Comparison of ENCODE assay signal across 8 cellular contexts in the genomic region with DNA sequence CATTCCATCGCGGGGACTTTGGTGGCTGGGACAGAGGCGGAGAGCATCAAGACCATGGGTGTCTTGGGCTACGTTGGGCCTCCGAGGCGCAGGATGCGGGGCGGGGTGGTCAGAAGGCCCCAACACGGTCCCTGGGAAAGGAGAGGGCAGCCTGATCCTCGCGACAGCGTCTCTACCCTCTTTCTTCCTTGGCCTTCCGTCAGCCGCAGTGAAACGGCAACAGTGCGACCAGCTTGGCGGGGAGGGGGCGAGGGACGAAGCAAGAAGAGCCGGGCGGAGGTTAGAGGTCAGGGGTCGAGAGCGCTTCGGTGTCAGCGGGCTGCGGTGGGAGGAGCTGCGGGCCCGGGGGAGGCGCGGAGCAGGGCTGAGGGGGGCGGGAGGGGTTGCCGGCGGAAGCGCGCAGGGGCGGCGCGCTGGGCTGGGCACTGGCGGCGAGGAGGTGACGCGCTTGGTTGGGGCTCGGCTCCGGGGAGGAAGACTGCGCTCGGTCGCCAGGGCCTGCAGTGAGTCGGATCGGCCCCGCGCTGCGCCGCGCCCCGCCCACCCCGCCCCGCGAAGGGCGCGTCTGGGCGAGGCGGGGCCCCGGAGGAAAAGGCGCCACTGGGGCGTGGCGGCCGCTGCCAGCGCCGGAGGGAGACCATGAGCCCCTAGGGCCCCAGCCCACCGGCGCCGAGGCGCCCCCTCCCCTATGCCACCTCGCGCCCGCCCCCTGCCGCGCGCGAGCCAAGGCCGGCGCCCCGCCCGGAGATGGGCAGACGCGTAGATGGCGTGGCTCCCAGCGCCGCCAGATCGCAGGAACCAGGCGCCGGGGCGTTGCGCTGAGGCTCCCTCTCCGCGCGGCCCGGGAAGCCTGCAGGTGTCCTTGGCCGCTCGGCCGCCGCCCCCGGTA. TPM values are rescaled to one million over a fixed set of nuclear protein-coding genes. Genes with fewer than 3 reads are reported as not detected.
DNase-seq lines count a peak whose midpoint lies in the region; ATAC-seq, FAIRE-seq and TF ChIP-seq lines count a peak whose summit lies in the region.

TSS of gene KCNC4 (plus strand) at position 600 of the 889 bp plus-strand sequence. CDS start 1,186 bp downstream, outside the sequence.

- DNase-seq in A549 (ENCODE audit: low read depth in 1 of 2, low spot score in 1 of 2) (peak; percentile 58 to 81), NCI-H2227 treated with DMSO at 0.1 percent for 48 hours (lab: John Stamatoyannopoulos, UW) (peak; percentile 70), keratinocyte (ENCODE audit: low read depth, low spot score) (no peak)
- DNase-seq in central memory CD8-positive, alpha-beta T cell (ENCODE audit: low spot score in 2 of 2) = peak; percentile 66 to 85
- DNase-seq in stimulated activated CD4-positive, alpha-beta T cell treated with anti-CD3 and anti-CD28 coated beads, Interleukin-12 subunit alpha, Interleukin-12 subunit beta, amount 100 ng/mL, for 48 hours (ENCODE audit: low read depth in 2 of 3, low spot score in 1 of 3) = peak; percentile 79 to 86 (median 80)

- H4K20me1 ChIP-seq in keratinocyte (ENCODE audit: control insufficient read depth, extremely low read depth, insufficient read depth, low read length) = no peaks in the 10 kb centered on the region

- no peaks in the 10 kb centered on the region for H3K36me3 ChIP-seq in keratinocyte (ENCODE audit: control insufficient read depth in 2 of 2, extremely low read depth in 1 of 2, insufficient read depth in 2 of 2, low read length in 2 of 2)

- H3K4me1 ChIP-seq in A549 (peaks cover 4% of the 10 kb centered on the region; the same call in 2 of the 3 replicates), keratinocyte (ENCODE audit: control insufficient read depth, extremely low read depth, insufficient read depth, low read length) (peaks cover 10% of the 10 kb centered on the region)

- H3K27ac ChIP-seq in A549 (peak within 1 kb of the TSS; percentile 83 to 94), keratinocyte (ENCODE audit: control insufficient read depth, insufficient read depth, low read length) (no peak within 1 kb of the TSS)

- WGBS in A549 (ENCODE audit: missing lambda C conversion rate) = 45% methylated on average over 11 of the region's 103 CpGs

- H3K9me3 ChIP-seq in A549 (no peaks in the 10 kb centered on the region), keratinocyte (ENCODE audit: control insufficient read depth, low read depth, low read length) (no peaks in the 10 kb centered on the region)

- H3K4me3 ChIP-seq in A549 (peak within 1 kb of the TSS; percentile 77), keratinocyte (ENCODE audit: control insufficient read depth in 2 of 3, extremely low read depth in 1 of 3, insufficient read depth in 2 of 3, low read depth in 1 of 3, low read length in 3 of 3) (peak within 1 kb of the TSS; percentile 51 to 70 (median 65))

- H3K9me1 ChIP-seq in keratinocyte (ENCODE audit: control insufficient read depth, extremely low read depth, insufficient read depth, low read length) = no peaks in the 10 kb centered on the region

- CTCF ChIA-PET in A549 (lab: Yijun Ruan, JAX) = interaction anchor here (0.8 to 16.7 kb wide), 11 partner anchors 10 to 293 kb away, joined by 3 to 354 read pairs (median 20); partner anchors contain the start of gene PROK1

- H3K9ac ChIP-seq in keratinocyte (ENCODE audit: control insufficient read depth, extremely low read depth, insufficient read depth, low read length) = peak within 1 kb of the TSS; percentile 52

- no peaks in the 10 kb centered on the region for H3K9me3 Mint-ChIP-seq in central memory CD8-positive, alpha-beta T cell

- TF ChIP-seq EP300 in A549 (IDR thresholded peaks at IDR 0.05) = no peak

- ATAC-seq in A549 = peak; percentile 84 to 91
- peak; percentile 81 for ATAC-seq in GM18520 (IDR thresholded peaks at IDR 0.05; ENCODE audit: unreplicated experiment)
- ATAC-seq in HG03066 (IDR thresholded peaks at IDR 0.05; ENCODE audit: low read depth, unreplicated experiment) = peak; percentile 83
- ATAC-seq in activated CD4-positive, CD25-positive, alpha-beta regulatory T cell treated with anti-CD3 and anti-CD28 coated beads, Interleukin-2, amount 50 U/mL, for 24 hours = peak; percentile 93
- ATAC-seq in central memory CD8-positive, alpha-beta T cell (replicated peaks; ENCODE audit: extremely low read depth, poor library complexity, severe bottlenecking) = peak; percentile 94

- no peak for TF ChIP-seq POLR2A in A549 (IDR thresholded peaks at IDR 0.05; ENCODE audit: low read length)

- no peak for TF ChIP-seq RAD21 in A549 (conservative IDR thresholded peaks at IDR 0.05 in 1 of 2, IDR thresholded peaks at IDR 0.05 in 1 of 2)

- H3K4me2 ChIP-seq in A549 (peak within 1 kb of the TSS; percentile 97), keratinocyte (ENCODE audit: control insufficient read depth, extremely low read depth, insufficient read depth, low read depth, low read length) (peak within 1 kb of the TSS; percentile 93)

- peaks cover 11% of the 10 kb centered on the region for H3K36me3 Mint-ChIP-seq in central memory CD8-positive, alpha-beta T cell (ENCODE audit: insufficient read depth)

- H3K4me3 Mint-ChIP-seq in central memory CD8-positive, alpha-beta T cell = peak within 1 kb of the TSS; percentile 92

- POLR2A ChIA-PET in A549 (lab: Yijun Ruan, JAX) = interaction anchor here (1.2 kb wide), 1 partner anchor 128 kb away, joined by 4 read pairs; the partner anchor contains the start of gene RBM15

- FAIRE-seq in A549 (lab: Jason Lieb, UNC) (no peak), keratinocyte (lab: Jason Lieb, UNC) (no peak)

- H3K27ac Mint-ChIP-seq in central memory CD8-positive, alpha-beta T cell (ENCODE audit: low read depth) = peak within 1 kb of the TSS; percentile 93

- no peaks in the 10 kb centered on the region for H3K27me3 ChIP-seq in keratinocyte (ENCODE audit: control insufficient read depth, extremely low read depth, insufficient read depth, low read length)

- peaks cover 34% of the 10 kb centered on the region for H3K4me1 Mint-ChIP-seq in central memory CD8-positive, alpha-beta T cell

- peak within 1 kb of the TSS; percentile 84 for H2AFZ ChIP-seq in keratinocyte (ENCODE audit: control insufficient read depth, low read length)

- dilution Hi-C loops in keratinocyte (cut with MboI; ENCODE audit: extremely low pct_ligation_motif_present, low sequenced_read_pairs) = no loop called here

- no peak for TF ChIP-seq CTCF in A549 (IDR thresholded peaks at IDR 0.05)
- TF ChIP-seq CTCF in keratinocyte (optimal IDR thresholded peaks at IDR 0.05 in 1 of 3, IDR thresholded peaks at IDR 0.05 in 1 of 3, conservative IDR thresholded peaks at IDR 0.05 in 1 of 3; ENCODE audit: extremely low read depth in 1 of 3, insufficient read depth in 2 of 3, low read length in 3 of 3) = no peak

- no peaks in the 10 kb centered on the region for H3K27me3 Mint-ChIP-seq in central memory CD8-positive, alpha-beta T cell

- no peaks in the 10 kb centered on the region for H3K79me2 ChIP-seq in keratinocyte (ENCODE audit: control insufficient read depth, insufficient read depth, low read length)

TF ChIP-seq in A549, 52 proteins besides CTCF, POLR2A, EP300 and RAD21 (continues in another document):
- TF ChIP-seq HES2 (IDR thresholded peaks at IDR 0.05) (no peak), BCL3 (IDR thresholded peaks at IDR 0.05) (no peak), BHLHE40 (IDR thresholded peaks at IDR 0.05; ENCODE audit: low read depth, low read length) (no peak), MYC (IDR thresholded peaks at IDR 0.05; ENCODE audit: borderline replicate concordance, low read length) (no peak), PHF8 (IDR thresholded peaks at IDR 0.05; ENCODE audit: borderline replicate concordance, low read depth) (no peak), CHD4 (IDR thresholded peaks at IDR 0.05; ENCODE audit: borderline replicate concordance) (no peak), CHD2 (IDR thresholded peaks at IDR 0.05; ENCODE audit: low read length, partially characterized antibody) (no peak)
- TF ChIP-seq, protein P1, sequence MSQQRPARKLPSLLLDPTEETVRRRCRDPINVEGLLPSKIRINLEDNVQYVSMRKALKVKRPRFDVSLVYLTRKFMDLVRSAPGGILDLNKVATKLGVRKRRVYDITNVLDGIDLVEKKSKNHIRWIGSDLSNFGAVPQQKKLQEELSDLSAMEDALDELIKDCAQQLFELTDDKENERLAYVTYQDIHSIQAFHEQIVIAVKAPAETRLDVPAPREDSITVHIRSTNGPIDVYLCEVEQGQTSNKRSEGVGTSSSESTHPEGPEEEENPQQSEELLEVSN (IDR thresholded peaks at IDR 0.05; ENCODE audit: borderline replicate concordance, low read depth) = no peak

RNA-seq across cellular contexts. Expression of gene KCNC4, which starts in this region (rescaled TPM):
- polyA plus RNA-seq in A549 (2011; rRNA removed) (1.1 and 1.8 TPM in 2 replicates), A549 (2017; fragmentation: RNase III; extraction: RNeasy Plus Mini Kit Qiagen cat#74134 plus additional on column Dnase treatment) (2.2 to 2.4 TPM (median 2.2 TPM) in 3 replicates), keratinocyte (1.3 to 2.8 TPM (median 2.2 TPM) in 3 replicates)
- polyA plus RNA-seq in A549 (2012; cell fraction: cytosol; rRNA removed) = 2.6 and 4.0 TPM in 2 replicates
- polyA plus RNA-seq in A549 (2012; cell fraction: nucleus; rRNA removed) = 6.8 and 9.0 TPM in 2 replicates
- 3.5 and 3.6 TPM in 2 replicates for polyA minus RNA-seq in A549 (2011; rRNA and poly(A)+ RNA removed)
- 1.2 TPM for polyA plus RNA-seq in keratinocyte (2011; ENCODE audit: low read depth)
- polyA plus RNA-seq in keratinocyte (2011; cell fraction: cytosol; rRNA removed) = 1.8 and 2.4 TPM in 2 replicates
- polyA plus RNA-seq in keratinocyte (2011; cell fraction: nucleus; rRNA removed) = 7.5 and 8.0 TPM in 2 replicates
- polyA plus RNA-seq in keratinocyte (2012; ENCODE audit: low replicate concordance) = 1.8 and 4.9 TPM in 2 replicates
- 3.7 to 11.0 TPM (median 4.6 TPM) in 3 replicates for polyA minus RNA-seq in keratinocyte
- polyA minus RNA-seq in keratinocyte (2011; cell fraction: cytosol; rRNA and poly(A)+ RNA removed) = 4.4 TPM
- polyA minus RNA-seq in keratinocyte (2011; cell fraction: nucleus; rRNA and poly(A)+ RNA removed) = 4.9 and 5.7 TPM in 2 replicates
